ENCODE assay signal across 16 cellular contexts in the genomic region with DNA sequence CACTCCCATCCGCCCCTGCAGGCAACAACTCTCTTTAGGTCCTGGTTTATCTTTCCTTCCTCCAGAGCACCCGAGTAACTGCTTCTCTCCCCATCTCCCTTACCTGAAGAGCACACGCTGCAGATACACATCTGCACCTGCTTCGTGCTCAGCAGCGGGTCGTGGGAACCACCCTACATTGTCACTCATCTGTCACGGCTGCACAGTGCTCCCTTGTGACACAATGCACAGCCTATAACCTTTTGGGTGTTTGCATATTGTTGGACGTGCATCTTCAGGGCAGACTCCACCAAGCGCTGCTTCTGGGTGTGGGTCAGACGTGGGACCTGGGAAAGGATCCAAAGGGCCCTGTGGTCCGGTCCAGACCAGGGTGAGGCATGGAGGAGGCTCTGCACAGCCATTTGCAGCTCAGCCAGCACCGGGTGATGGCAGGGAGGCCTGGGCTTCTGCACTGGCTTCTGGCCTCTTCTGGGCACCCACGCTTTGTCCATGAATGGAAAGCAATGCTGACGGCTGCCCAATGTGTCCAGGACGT. TPM values are rescaled to one million over a fixed set of nuclear protein-coding genes. Genes with fewer than 3 reads are reported as not detected.
DNase-seq lines count a peak whose midpoint lies in the region; TF ChIP-seq lines count a peak whose summit lies in the region.
"Had no signal": no experiment of that assay in that cellular context is flagged by ENCODE, and none has a peak within 500 bp of the region (broad histone marks: within the 10 kb centered on the region; RNA-seq: fewer than 3 reads in every experiment).

No MANE protein-coding gene starts in this region.

- H3K36me3 Mint-ChIP-seq in endothelial cell (ENCODE audit: low read depth, unreplicated experiment) (no peaks in the 10 kb centered on the region), glutamatergic neuron (ENCODE audit: unreplicated experiment) (no peaks in the 10 kb centered on the region)
- H3K36me3 Mint-ChIP-seq: natural killer cell had no signal

- no peak for TF ChIP-seq POLR2A in spleen (IDR thresholded peaks at IDR 0.05)

- H3K27ac Mint-ChIP-seq in endothelial cell (ENCODE audit: unreplicated experiment) (no peak overlapping the region), glutamatergic neuron (ENCODE audit: unreplicated experiment) (no peak overlapping the region)
- H3K27ac Mint-ChIP-seq: natural killer cell had no signal

- H3K4me2 ChIP-seq in OCI-LY7 (ENCODE audit: low read length), result no peak overlapping the region

- BruUV-seq in OCI-LY7 (replicated peaks; lab: Mats Ljungman, UMichigan), result no TSS peak

- H3K27me3 Mint-ChIP-seq in endothelial cell (ENCODE audit: unreplicated experiment) (peaks cover 9% of the 10 kb centered on the region), glutamatergic neuron (ENCODE audit: unreplicated experiment) (peaks cover 5% of the 10 kb centered on the region)
- H3K27me3 Mint-ChIP-seq: T-cell had no signal

- H3K4me3 ChIP-seq in OCI-LY7 (ENCODE audit: low read depth, low read length, poor library complexity, severe bottlenecking) (no peak overlapping the region), spleen (no peak overlapping the region)
- H3K4me3 ChIP-seq: lung had no signal

- CTCF ChIA-PET in OCI-LY7 (lab: Charles Lee; ENCODE audit: unreplicated experiment), result no interaction called here

- H2AFZ ChIP-seq in OCI-LY7 (ENCODE audit: low read length), result no peak overlapping the region

- H3K4me3 Mint-ChIP-seq in endothelial cell (ENCODE audit: unreplicated experiment), result peak overlapping the region; percentile 0
- H3K4me3 Mint-ChIP-seq in glutamatergic neuron (ENCODE audit: unreplicated experiment), result no peak overlapping the region
- H3K4me3 Mint-ChIP-seq: natural killer cell, T-cell had no signal

- no peaks in the 10 kb centered on the region for H3K4me1 ChIP-seq in OCI-LY7 (ENCODE audit: insufficient read depth, low read length, poor library complexity, severe bottlenecking)
- peaks cover 0 to 35% (median 15%) of the 10 kb centered on the region in 6 donors for H3K4me1 ChIP-seq in spleen
- H3K4me1 ChIP-seq: foreskin keratinocyte had no signal

- H3K79me2 ChIP-seq in OCI-LY7 (ENCODE audit: insufficient read depth, low read depth, low read length), result no peaks in the 10 kb centered on the region

- H3K9me2 ChIP-seq in OCI-LY7 (ENCODE audit: insufficient read depth, low read length), result no peaks in the 10 kb centered on the region

- intact Hi-C loops in OCI-LY7 (cut with micrococcal nuclease; ENCODE audit: unreplicated experiment), result no loop called here
- intact Hi-C loops in spleen (cut with DNase I; ENCODE audit: low total_unique reads), result no loop called here

- peaks cover 0 to 15% (median 0%) of the 10 kb centered on the region in 7 donors for H3K27me3 ChIP-seq in spleen (replicated peaks in 1 of 7)

- H3K27ac ChIP-seq in OCI-LY7 (ENCODE audit: low read depth, low read length, poor library complexity, severe bottlenecking) (no peak overlapping the region), spleen (no peak overlapping the region)
- H3K27ac ChIP-seq: foreskin keratinocyte, WERI-Rb-1 had no signal

- POLR2A ChIA-PET in OCI-LY7 (lab: Charles Lee), result no interaction called here

- DNase-seq in activated effector memory CD4-positive, alpha-beta T cell treated with anti-CD3 and anti-CD28 coated beads, Interleukin-2, amount 50 U/mL, for 16 hours, result peak; percentile 61
- DNase-seq in activated effector memory CD4-positive, alpha-beta T cell treated with Interleukin-2 at 50 U/mL for 16 hours, result no peak
- DNase-seq in OCI-LY7 (ENCODE audit: low spot score), result peak; percentile 16
- DNase-seq in endothelial cell (ENCODE audit: low spot score), result no peak
- peak; percentile 54 for DNase-seq in spleen
- DNase-seq in SW480 (ENCODE audit: low spot score), result no peak
- DNase-seq in glutamatergic neuron, result no peak
- DNase-seq in T-helper 2 cell, result no peak
- DNase-seq: foreskin keratinocyte, natural killer cell, NCI-H2081, NCI-H748 treated with DMSO at 0.1 percent for 48 hours, RPMI8226 had no signal

- H3K9me3 ChIP-seq in OCI-LY7 (ENCODE audit: low read length) (no peaks in the 10 kb centered on the region), spleen (no peaks in the 10 kb centered on the region)

- H4K20me1 ChIP-seq in OCI-LY7 (ENCODE audit: insufficient read depth, low read length), result no peaks in the 10 kb centered on the region

- H3K36me3 ChIP-seq in OCI-LY7 (ENCODE audit: insufficient read depth, low read length), result peaks cover 31% of the 10 kb centered on the region
- H3K36me3 ChIP-seq in spleen, result peaks cover 0 to 30% (median 20%) of the 10 kb centered on the region in 6 donors

- TF ChIP-seq CTCF in OCI-LY7 (conservative IDR thresholded peaks at IDR 0.05; ENCODE audit: low read length) (no peak), endothelial cell (IDR thresholded peaks at IDR 0.05; ENCODE audit: unreplicated experiment) (no peak), spleen (IDR thresholded peaks at IDR 0.05 in 8 of 11, conservative IDR thresholded peaks at IDR 0.05 in 3 of 11) (no peak), glutamatergic neuron (IDR thresholded peaks at IDR 0.05; ENCODE audit: partially characterized antibody, unreplicated experiment) (no peak)

- WGBS in spleen, 5 donors, result 59 to 74% (median 68%) methylated on average over 12 to 15 of the region's 15 CpGs

- H3K9me3 Mint-ChIP-seq in endothelial cell (ENCODE audit: unreplicated experiment) (no peaks in the 10 kb centered on the region), glutamatergic neuron (ENCODE audit: unreplicated experiment) (peaks cover 5% of the 10 kb centered on the region)
- H3K9me3 Mint-ChIP-seq: natural killer cell, T-cell had no signal

- H3K4me1 Mint-ChIP-seq in endothelial cell (ENCODE audit: unreplicated experiment), result peaks cover 16% of the 10 kb centered on the region
- H3K4me1 Mint-ChIP-seq in glutamatergic neuron (ENCODE audit: low read depth, unreplicated experiment), result peaks cover 5% of the 10 kb centered on the region

RNA-seq across cellular contexts. Expression of a gene that starts 42.5 kb away (rescaled TPM):
- total RNA-seq in OCI-LY7 (2014; rRNA removed; shearing (Covaris generic)), result 38.1 and 45.7 TPM in 2 replicates
- total RNA-seq in OCI-LY7 (2022) (62.2 and 73.8 TPM in 2 replicates), endothelial cell (ENCODE audit: unreplicated experiment) (14.3 TPM), spleen (10 to 100 TPM; 11.2 to 31.3 (median 20.7) TPM), glutamatergic neuron (ENCODE audit: unreplicated experiment) (15.7 TPM)
- polyA plus RNA-seq in spleen, result 10 to 100 TPM in 2 of 3 donors, 1 to 10 TPM in 1; 6.1 to 17.4 (median 11.6) TPM

RNA-seq across cellular contexts. Expression of a gene that starts 56.3 kb away (rescaled TPM):
- 23.1 and 40.8 TPM in 2 replicates for total RNA-seq in OCI-LY7 (2014; rRNA removed; shearing (Covaris generic))
- 28.2 and 29.4 TPM in 2 replicates for total RNA-seq in OCI-LY7 (2022)
- total RNA-seq in endothelial cell (ENCODE audit: unreplicated experiment), result 28.1 TPM
- total RNA-seq in spleen, result 10 to 100 TPM; 27.2 to 38.8 (median 37.1) TPM
- 10 to 100 TPM; 12.0 to 18.7 (median 12.1) TPM for polyA plus RNA-seq in spleen
- total RNA-seq in glutamatergic neuron (ENCODE audit: unreplicated experiment), result 33.9 TPM

Comparison
In these comparisons a context has a peak if more than half of its experiments do, and no peak if none do; other contexts are left out.
1. DNase-seq: peak in activated effector memory CD4-positive, alpha-beta T cell treated with anti-CD3 and anti-CD28 coated beads, Interleukin-2, amount 50 U/mL, for 16 hours (single experiment), OCI-LY7 (single experiment) and spleen (single experiment); none in activated effector memory CD4-positive, alpha-beta T cell treated with Interleukin-2 at 50 U/mL for 16 hours (single experiment), endothelial cell (single experiment), SW480 (single experiment), glutamatergic neuron (single experiment) and T-helper 2 cell (0 of 5).